ENCODE assay signal across 1 cellular context in genomic region chr5:138449501-138450239, GRCh38.
A peak's percentile ranks its signal among the peaks of the same experiment; 100 is the strongest.
TF ChIP-seq lines count a peak whose summit lies in the region.

No MANE protein-coding gene starts in this region.

TF ChIP-seq in HepG2, 621 proteins besides CTCF, POLR2A, EP300 and RAD21 (continued from another document and continues in another):
- TF ChIP-seq PRMT3 (CRISPR knock-in tag; IDR thresholded peaks at IDR 0.05; ENCODE audit: borderline replicate concordance, low read depth) (no peak), ZNF556 (CRISPR knock-in tag; IDR thresholded peaks at IDR 0.05; ENCODE audit: borderline replicate concordance) (0 out of 2 replicates have a peak, but pooled peaks have one; percentile 68), ZNF510 (CRISPR knock-in tag; IDR thresholded peaks at IDR 0.05; ENCODE audit: low read depth) (no peak), ZNF687 (CRISPR knock-in tag; IDR thresholded peaks at IDR 0.05) (peak; percentile 75), ZNF44 (CRISPR knock-in tag; IDR thresholded peaks at IDR 0.05) (no peak; the same call in 1 of the 2 replicates), DNMT1 (CRISPR knock-in tag; IDR thresholded peaks at IDR 0.05) (no peak), RAD51 (IDR thresholded peaks at IDR 0.05; ENCODE audit: borderline replicate concordance) (no peak), CENPX (CRISPR knock-in tag; IDR thresholded peaks at IDR 0.05) (no peak), MEF2D (CRISPR knock-in tag; IDR thresholded peaks at IDR 0.05) (0 out of 2 replicates have a peak, but pooled peaks have one; percentile 27), HMG20B (CRISPR knock-in tag; conservative IDR thresholded peaks at IDR 0.05) (no peak), ZFY (CRISPR knock-in tag; IDR thresholded peaks at IDR 0.05) (peak; percentile 19; the same call in 1 of the 2 replicates), ZFP1 (CRISPR knock-in tag; IDR thresholded peaks at IDR 0.05) (no peak), HNF1B (CRISPR knock-in tag; IDR thresholded peaks at IDR 0.05) (no peak), RARG (CRISPR knock-in tag; IDR thresholded peaks at IDR 0.05; ENCODE audit: low read depth) (no peak), DR1 (CRISPR knock-in tag; IDR thresholded peaks at IDR 0.05) (no peak; the same call in 1 of the 2 replicates), IRF1 (CRISPR knock-in tag; IDR thresholded peaks at IDR 0.05; ENCODE audit: low read depth) (no peak), ZFP62 (CRISPR knock-in tag; IDR thresholded peaks at IDR 0.05) (no peak), CREB1 (IDR thresholded peaks at IDR 0.05) (peak; percentile 95), CREB1 (CRISPR knock-in tag; IDR thresholded peaks at IDR 0.05) (no peak), BRF2 (CRISPR knock-in tag; IDR thresholded peaks at IDR 0.05) (no peak), BHLHE40 (IDR thresholded peaks at IDR 0.05; ENCODE audit: low read length) (no peak), ZNF547 (CRISPR knock-in tag; IDR thresholded peaks at IDR 0.05) (0 out of 2 replicates have a peak, but pooled peaks have one; percentile 33), RCOR2 (CRISPR knock-in tag; IDR thresholded peaks at IDR 0.05) (no peak), ZNF703 (CRISPR knock-in tag; IDR thresholded peaks at IDR 0.05; ENCODE audit: borderline replicate concordance) (no peak), ETV5 (CRISPR knock-in tag; IDR thresholded peaks at IDR 0.05; ENCODE audit: borderline replicate concordance) (0 out of 2 replicates have a peak, but pooled peaks have one; percentile 9), CEBPG (CRISPR knock-in tag; IDR thresholded peaks at IDR 0.05) (no peak), ATM (IDR thresholded peaks at IDR 0.05; ENCODE audit: borderline replicate concordance) (no peak), HOXD1 (CRISPR knock-in tag; IDR thresholded peaks at IDR 0.05) (no peak), ZNF572 (CRISPR knock-in tag; IDR thresholded peaks at IDR 0.05) (0 out of 2 replicates have a peak, but pooled peaks have one; percentile 16), FOXK2 (IDR thresholded peaks at IDR 0.05) (no peak)
- TF ChIP-seq, protein P1, sequence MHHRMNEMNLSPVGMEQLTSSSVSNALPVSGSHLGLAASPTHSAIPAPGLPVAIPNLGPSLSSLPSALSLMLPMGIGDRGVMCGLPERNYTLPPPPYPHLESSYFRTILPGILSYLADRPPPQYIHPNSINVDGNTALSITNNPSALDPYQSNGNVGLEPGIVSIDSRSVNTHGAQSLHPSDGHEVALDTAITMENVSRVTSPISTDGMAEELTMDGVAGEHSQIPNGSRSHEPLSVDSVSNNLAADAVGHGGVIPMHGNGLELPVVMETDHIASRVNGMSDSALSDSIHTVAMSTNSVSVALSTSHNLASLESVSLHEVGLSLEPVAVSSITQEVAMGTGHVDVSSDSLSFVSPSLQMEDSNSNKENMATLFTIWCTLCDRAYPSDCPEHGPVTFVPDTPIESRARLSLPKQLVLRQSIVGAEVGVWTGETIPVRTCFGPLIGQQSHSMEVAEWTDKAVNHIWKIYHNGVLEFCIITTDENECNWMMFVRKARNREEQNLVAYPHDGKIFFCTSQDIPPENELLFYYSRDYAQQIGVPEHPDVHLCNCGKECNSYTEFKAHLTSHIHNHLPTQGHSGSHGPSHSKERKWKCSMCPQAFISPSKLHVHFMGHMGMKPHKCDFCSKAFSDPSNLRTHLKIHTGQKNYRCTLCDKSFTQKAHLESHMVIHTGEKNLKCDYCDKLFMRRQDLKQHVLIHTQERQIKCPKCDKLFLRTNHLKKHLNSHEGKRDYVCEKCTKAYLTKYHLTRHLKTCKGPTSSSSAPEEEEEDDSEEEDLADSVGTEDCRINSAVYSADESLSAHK (CRISPR knock-in tag; IDR thresholded peaks at IDR 0.05; ENCODE audit: borderline replicate concordance): no peak
- TF ChIP-seq, protein P2, sequence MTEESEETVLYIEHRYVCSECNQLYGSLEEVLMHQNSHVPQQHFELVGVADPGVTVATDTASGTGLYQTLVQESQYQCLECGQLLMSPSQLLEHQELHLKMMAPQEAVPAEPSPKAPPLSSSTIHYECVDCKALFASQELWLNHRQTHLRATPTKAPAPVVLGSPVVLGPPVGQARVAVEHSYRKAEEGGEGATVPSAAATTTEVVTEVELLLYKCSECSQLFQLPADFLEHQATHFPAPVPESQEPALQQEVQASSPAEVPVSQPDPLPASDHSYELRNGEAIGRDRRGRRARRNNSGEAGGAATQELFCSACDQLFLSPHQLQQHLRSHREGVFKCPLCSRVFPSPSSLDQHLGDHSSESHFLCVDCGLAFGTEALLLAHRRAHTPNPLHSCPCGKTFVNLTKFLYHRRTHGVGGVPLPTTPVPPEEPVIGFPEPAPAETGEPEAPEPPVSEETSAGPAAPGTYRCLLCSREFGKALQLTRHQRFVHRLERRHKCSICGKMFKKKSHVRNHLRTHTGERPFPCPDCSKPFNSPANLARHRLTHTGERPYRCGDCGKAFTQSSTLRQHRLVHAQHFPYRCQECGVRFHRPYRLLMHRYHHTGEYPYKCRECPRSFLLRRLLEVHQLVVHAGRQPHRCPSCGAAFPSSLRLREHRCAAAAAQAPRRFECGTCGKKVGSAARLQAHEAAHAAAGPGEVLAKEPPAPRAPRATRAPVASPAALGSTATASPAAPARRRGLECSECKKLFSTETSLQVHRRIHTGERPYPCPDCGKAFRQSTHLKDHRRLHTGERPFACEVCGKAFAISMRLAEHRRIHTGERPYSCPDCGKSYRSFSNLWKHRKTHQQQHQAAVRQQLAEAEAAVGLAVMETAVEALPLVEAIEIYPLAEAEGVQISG (CRISPR knock-in tag; IDR thresholded peaks at IDR 0.05): no peak
- TF ChIP-seq, protein P3, sequence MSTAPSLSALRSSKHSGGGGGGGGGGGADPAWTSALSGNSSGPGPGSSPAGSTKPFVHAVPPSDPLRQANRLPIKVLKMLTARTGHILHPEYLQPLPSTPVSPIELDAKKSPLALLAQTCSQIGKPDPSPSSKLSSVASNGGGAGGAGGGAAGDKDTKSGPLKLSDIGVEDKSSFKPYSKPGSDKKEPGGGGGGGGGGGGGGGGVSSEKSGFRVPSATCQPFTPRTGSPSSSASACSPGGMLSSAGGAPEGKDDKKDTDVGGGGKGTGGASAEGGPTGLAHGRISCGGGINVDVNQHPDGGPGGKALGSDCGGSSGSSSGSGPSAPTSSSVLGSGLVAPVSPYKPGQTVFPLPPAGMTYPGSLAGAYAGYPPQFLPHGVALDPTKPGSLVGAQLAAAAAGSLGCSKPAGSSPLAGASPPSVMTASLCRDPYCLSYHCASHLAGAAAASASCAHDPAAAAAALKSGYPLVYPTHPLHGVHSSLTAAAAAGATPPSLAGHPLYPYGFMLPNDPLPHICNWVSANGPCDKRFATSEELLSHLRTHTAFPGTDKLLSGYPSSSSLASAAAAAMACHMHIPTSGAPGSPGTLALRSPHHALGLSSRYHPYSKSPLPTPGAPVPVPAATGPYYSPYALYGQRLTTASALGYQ (CRISPR knock-in tag; IDR thresholded peaks at IDR 0.05): no peak
- TF ChIP-seq, protein P4, sequence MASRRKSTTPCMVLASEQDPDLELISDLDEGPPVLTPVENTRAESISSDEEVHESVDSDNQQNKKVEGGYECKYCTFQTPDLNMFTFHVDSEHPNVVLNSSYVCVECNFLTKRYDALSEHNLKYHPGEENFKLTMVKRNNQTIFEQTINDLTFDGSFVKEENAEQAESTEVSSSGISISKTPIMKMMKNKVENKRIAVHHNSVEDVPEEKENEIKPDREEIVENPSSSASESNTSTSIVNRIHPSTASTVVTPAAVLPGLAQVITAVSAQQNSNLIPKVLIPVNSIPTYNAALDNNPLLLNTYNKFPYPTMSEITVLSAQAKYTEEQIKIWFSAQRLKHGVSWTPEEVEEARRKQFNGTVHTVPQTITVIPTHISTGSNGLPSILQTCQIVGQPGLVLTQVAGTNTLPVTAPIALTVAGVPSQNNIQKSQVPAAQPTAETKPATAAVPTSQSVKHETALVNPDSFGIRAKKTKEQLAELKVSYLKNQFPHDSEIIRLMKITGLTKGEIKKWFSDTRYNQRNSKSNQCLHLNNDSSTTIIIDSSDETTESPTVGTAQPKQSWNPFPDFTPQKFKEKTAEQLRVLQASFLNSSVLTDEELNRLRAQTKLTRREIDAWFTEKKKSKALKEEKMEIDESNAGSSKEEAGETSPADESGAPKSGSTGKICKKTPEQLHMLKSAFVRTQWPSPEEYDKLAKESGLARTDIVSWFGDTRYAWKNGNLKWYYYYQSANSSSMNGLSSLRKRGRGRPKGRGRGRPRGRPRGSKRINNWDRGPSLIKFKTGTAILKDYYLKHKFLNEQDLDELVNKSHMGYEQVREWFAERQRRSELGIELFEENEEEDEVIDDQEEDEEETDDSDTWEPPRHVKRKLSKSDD (CRISPR knock-in tag; IDR thresholded peaks at IDR 0.05; ENCODE audit: low read depth): no peak
- TF ChIP-seq, protein P5, sequence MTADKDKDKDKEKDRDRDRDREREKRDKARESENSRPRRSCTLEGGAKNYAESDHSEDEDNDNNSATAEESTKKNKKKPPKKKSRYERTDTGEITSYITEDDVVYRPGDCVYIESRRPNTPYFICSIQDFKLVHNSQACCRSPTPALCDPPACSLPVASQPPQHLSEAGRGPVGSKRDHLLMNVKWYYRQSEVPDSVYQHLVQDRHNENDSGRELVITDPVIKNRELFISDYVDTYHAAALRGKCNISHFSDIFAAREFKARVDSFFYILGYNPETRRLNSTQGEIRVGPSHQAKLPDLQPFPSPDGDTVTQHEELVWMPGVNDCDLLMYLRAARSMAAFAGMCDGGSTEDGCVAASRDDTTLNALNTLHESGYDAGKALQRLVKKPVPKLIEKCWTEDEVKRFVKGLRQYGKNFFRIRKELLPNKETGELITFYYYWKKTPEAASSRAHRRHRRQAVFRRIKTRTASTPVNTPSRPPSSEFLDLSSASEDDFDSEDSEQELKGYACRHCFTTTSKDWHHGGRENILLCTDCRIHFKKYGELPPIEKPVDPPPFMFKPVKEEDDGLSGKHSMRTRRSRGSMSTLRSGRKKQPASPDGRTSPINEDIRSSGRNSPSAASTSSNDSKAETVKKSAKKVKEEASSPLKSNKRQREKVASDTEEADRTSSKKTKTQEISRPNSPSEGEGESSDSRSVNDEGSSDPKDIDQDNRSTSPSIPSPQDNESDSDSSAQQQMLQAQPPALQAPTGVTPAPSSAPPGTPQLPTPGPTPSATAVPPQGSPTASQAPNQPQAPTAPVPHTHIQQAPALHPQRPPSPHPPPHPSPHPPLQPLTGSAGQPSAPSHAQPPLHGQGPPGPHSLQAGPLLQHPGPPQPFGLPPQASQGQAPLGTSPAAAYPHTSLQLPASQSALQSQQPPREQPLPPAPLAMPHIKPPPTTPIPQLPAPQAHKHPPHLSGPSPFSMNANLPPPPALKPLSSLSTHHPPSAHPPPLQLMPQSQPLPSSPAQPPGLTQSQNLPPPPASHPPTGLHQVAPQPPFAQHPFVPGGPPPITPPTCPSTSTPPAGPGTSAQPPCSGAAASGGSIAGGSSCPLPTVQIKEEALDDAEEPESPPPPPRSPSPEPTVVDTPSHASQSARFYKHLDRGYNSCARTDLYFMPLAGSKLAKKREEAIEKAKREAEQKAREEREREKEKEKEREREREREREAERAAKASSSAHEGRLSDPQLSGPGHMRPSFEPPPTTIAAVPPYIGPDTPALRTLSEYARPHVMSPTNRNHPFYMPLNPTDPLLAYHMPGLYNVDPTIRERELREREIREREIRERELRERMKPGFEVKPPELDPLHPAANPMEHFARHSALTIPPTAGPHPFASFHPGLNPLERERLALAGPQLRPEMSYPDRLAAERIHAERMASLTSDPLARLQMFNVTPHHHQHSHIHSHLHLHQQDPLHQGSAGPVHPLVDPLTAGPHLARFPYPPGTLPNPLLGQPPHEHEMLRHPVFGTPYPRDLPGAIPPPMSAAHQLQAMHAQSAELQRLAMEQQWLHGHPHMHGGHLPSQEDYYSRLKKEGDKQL (CRISPR knock-in tag; IDR thresholded peaks at IDR 0.05; ENCODE audit: low read depth): no peak
